Comparison of ENCODE assay signal across 8 cellular contexts in genomic region chr12:122951979-122952892, GRCh38. TPM values are rescaled to one million over a fixed set of nuclear protein-coding genes. Genes with fewer than 3 reads are reported as not detected.
DNase-seq lines count a peak whose midpoint lies in the region; ATAC-seq and TF ChIP-seq lines count a peak whose summit lies in the region.

No MANE protein-coding gene starts in this region.

- peaks cover 10% of the 10 kb centered on the region for H4K20me1 ChIP-seq in IMR-90 (ENCODE audit: insufficient read depth, low read length)

- no peak overlapping the region for H4K91ac ChIP-seq in IMR-90 (ENCODE audit: insufficient read depth, low read depth, low read length)

- DNase-seq in AML-193 (lab: John Stamatoyannopoulos, UW) (peak; percentile 27 to 73), GM19238 (ENCODE audit: insufficient read length, low spot score) (peak; percentile 88), IMR-90 (peak; percentile 67), RPMI7951 (ENCODE audit: low read depth) (peak; percentile 67), ovary (peak; percentile 52 to 77 (median 67)), type B pancreatic cell (ENCODE audit: extremely low spot score, unreplicated experiment) (no peak)
- peak; percentile 61 for DNase-seq in activated T-helper 9 cell treated with anti-CD3 and anti-CD28 coated beads, Interleukin-2, amount 50 U/mL, for 16 hours (ENCODE audit: low read depth)

- H3K27ac ChIP-seq in IMR-90 (ENCODE audit: insufficient read depth, low read length) (no peak overlapping the region), gastroesophageal sphincter (peak overlapping the region in 1 of 4 donors; percentile 9), ovary (no peak overlapping the region)

- H3K9me3 ChIP-seq in IMR-90 (ENCODE audit: control insufficient read depth, insufficient read depth, low read length) (no peaks in the 10 kb centered on the region), gastroesophageal sphincter (no peaks in the 10 kb centered on the region), ovary (no peaks in the 10 kb centered on the region)

- peak overlapping the region; percentile 13 for H3K27ac Mint-ChIP-seq in type B pancreatic cell

- dilution Hi-C loops in IMR-90 (cut with HindIII; ENCODE audit: low sequenced_read_pairs, unreplicated experiment) = no loop called here

- H3K4me1 ChIP-seq in IMR-90 (ENCODE audit: control insufficient read depth, insufficient read depth, low read length) (peaks cover 3% of the 10 kb centered on the region), gastroesophageal sphincter (peaks cover 0 to 21% (median 5%) of the 10 kb centered on the region in 3 donors), ovary (ENCODE audit: insufficient read depth) (no peaks in the 10 kb centered on the region)

- H3K36me3 Mint-ChIP-seq in type B pancreatic cell = no peaks in the 10 kb centered on the region

- BruUV-seq in IMR-90 (replicated peaks; lab: Mats Ljungman, UMichigan) = no TSS peak

- no peak overlapping the region for H3K18ac ChIP-seq in IMR-90 (ENCODE audit: low read depth, low read length)

- H2BK5ac ChIP-seq in IMR-90 (ENCODE audit: low read depth, low read length, poor library complexity, severe bottlenecking) = no peak overlapping the region

- intact Hi-C loops in IMR-90 (cut with micrococcal nuclease) (loop anchor here (1.0 kb wide), 2 partner anchors 92 to 159 kb away; no protein-coding TSS in a partner anchor), ovary (cut with DNase I) (loop anchor here in 3 of 4 donors (2.0 to 10.0 kb wide), 3 partner anchors 90 to 157 kb away; no protein-coding TSS in a partner anchor)

- no peak overlapping the region for H3K4me2 ChIP-seq in IMR-90 (ENCODE audit: low read depth, low read length)

- no peak overlapping the region for H3K4me3 Mint-ChIP-seq in type B pancreatic cell

- no peak overlapping the region for H3K9ac ChIP-seq in IMR-90 (ENCODE audit: low read depth, low read length)

- no peak overlapping the region for H4K8ac ChIP-seq in IMR-90 (ENCODE audit: low read depth in 2 of 2, low read length in 2 of 2)

- TF ChIP-seq EP300 in gastroesophageal sphincter (IDR thresholded peaks at IDR 0.05) (no peak), ovary (IDR thresholded peaks at IDR 0.05) (no peak)

- H2BK120ac ChIP-seq in IMR-90 (ENCODE audit: low read depth, low read length) = no peak overlapping the region

- 69% methylated on average over 9 of the region's 12 CpGs; no CpG with 5 or more reads in 1 of the 2 experiments for WGBS in IMR-90 (ENCODE audit: extremely low coverage in 2 of 2, insufficient read length in 1 of 2), 2 experiments
- 67 to 77% methylated on average over 4 to 7 of the region's 12 CpGs for WGBS in gastroesophageal sphincter (ENCODE audit: low coverage in 1 of 2), 2 donors
- 73 to 76% (median 75%) methylated on average over 12 of the region's 12 CpGs for WGBS in ovary, 3 donors

- TF ChIP-seq POLR2A in IMR-90 (IDR thresholded peaks at IDR 0.05; ENCODE audit: low read depth, low read length) (no peak), gastroesophageal sphincter (IDR thresholded peaks at IDR 0.05) (no peak), ovary (IDR thresholded peaks at IDR 0.05) (no peak)

- peak; percentile 95 for TF ChIP-seq RAD21 in IMR-90 (IDR thresholded peaks at IDR 0.05; ENCODE audit: low read length)

- CTCF ChIA-PET in IMR-90 (lab: Yijun Ruan, JAX) = interaction anchor here (0.6 to 1.5 kb wide), 8 partner anchors 37 to 303 kb away, joined by 3 to 6 read pairs (median 4); no protein-coding TSS in a partner anchor

- H3K4me3 ChIP-seq in IMR-90 (ENCODE audit: insufficient read depth, low read depth, low read length) (no peak overlapping the region), gastroesophageal sphincter (no peak overlapping the region), ovary (no peak overlapping the region)

- H2AK5ac ChIP-seq in IMR-90 (ENCODE audit: low read depth, low read length) = peak overlapping the region; percentile 44; the same call in 1 of the 2 replicates

- peaks cover 0 to 14% of the 10 kb centered on the region in 2 experiments; a peak in 2 of 4 replicates for H3K79me1 ChIP-seq in IMR-90 (ENCODE audit: low read depth in 1 of 2, low read length in 2 of 2)

- H3K23ac ChIP-seq in IMR-90 (ENCODE audit: low read depth, low read length) = no peak overlapping the region

- no peak overlapping the region; the same call in 2 of the 3 replicates for H2BK15ac ChIP-seq in IMR-90 (ENCODE audit: low read depth, low read length)

- ATAC-seq in IMR-90 (ENCODE audit: low read depth) (peak; percentile 98), gastroesophageal sphincter (peak; percentile 87)

- peak overlapping the region; percentile 28 for H2AFZ ChIP-seq in IMR-90 (replicated peaks; ENCODE audit: low read length, poor library complexity)

- H3K56ac ChIP-seq in IMR-90 (ENCODE audit: extremely low read depth, insufficient read depth, low read length) = no peak overlapping the region

- in situ Hi-C loops in IMR-90 (cut with MboI; ENCODE audit: low sequenced_read_pairs) = loop anchor here (5.0 to 25.0 kb wide), 2 partner anchors 80 to 315 kb away; no protein-coding TSS in a partner anchor

- peak; percentile 95 for TF ChIP-seq CTCF in IMR-90 (conservative IDR thresholded peaks at IDR 0.05; ENCODE audit: low read depth, low read length)
- TF ChIP-seq CTCF in gastroesophageal sphincter (IDR thresholded peaks at IDR 0.05) = peak in 3 of 4 experiments; percentile 82 to 94 (median 88)
- peak; percentile 55 to 63 (median 58) for TF ChIP-seq CTCF in ovary (IDR thresholded peaks at IDR 0.05)
- peak; percentile 88 for TF ChIP-seq CTCF in type B pancreatic cell (conservative IDR thresholded peaks at IDR 0.05)

- no peaks in the 10 kb centered on the region for H3K27me3 Mint-ChIP-seq in type B pancreatic cell

- H3K14ac ChIP-seq in IMR-90 (replicated peaks; ENCODE audit: low read depth, low read length) = no peak overlapping the region

- POLR2A ChIA-PET in IMR-90 (lab: Charles Lee; ENCODE audit: unreplicated experiment) = no interaction called here

- H3K36me3 ChIP-seq in IMR-90 (ENCODE audit: control insufficient read depth, insufficient read depth, low read length) (no peaks in the 10 kb centered on the region), gastroesophageal sphincter (peaks cover 0 to 23% of the 10 kb centered on the region in 2 donors), ovary (no peaks in the 10 kb centered on the region)

- no peak overlapping the region for H2BK20ac ChIP-seq in IMR-90 (ENCODE audit: low read depth, low read length)

- no peaks in the 10 kb centered on the region for H3K27me3 ChIP-seq in IMR-90 (ENCODE audit: control insufficient read depth, insufficient read depth, low read length)
- H3K27me3 ChIP-seq in gastroesophageal sphincter = no peaks in the 10 kb centered on the region
- no peaks in the 10 kb centered on the region for H3K27me3 ChIP-seq in ovary

- H3K4ac ChIP-seq in IMR-90 (ENCODE audit: low read depth, low read length) = 0 out of 2 replicates have a peak overlapping the region, but pooled peaks have one; percentile 5

- H4K5ac ChIP-seq in IMR-90 (ENCODE audit: low read depth, low read length) = no peak overlapping the region

- no peaks in the 10 kb centered on the region for H3K9me3 Mint-ChIP-seq in type B pancreatic cell

- peaks cover 6% of the 10 kb centered on the region; the same call in 1 of the 2 replicates for H3K9me1 ChIP-seq in IMR-90 (ENCODE audit: insufficient read depth, low read length)

- H2AK9ac ChIP-seq in IMR-90 (replicated peaks; ENCODE audit: low read depth, low read length, poor library complexity) = peak overlapping the region; percentile 87

- no peaks in the 10 kb centered on the region for H3K4me1 Mint-ChIP-seq in type B pancreatic cell (ENCODE audit: unreplicated experiment)

TF ChIP-seq in IMR-90, 13 proteins besides CTCF, POLR2A, EP300 and RAD21 (continues in another document):
- TF ChIP-seq MAFK (IDR thresholded peaks at IDR 0.05; ENCODE audit: low read depth, low read length) (0 out of 2 replicates have a peak, but pooled peaks have one; percentile 1), RFX5 (IDR thresholded peaks at IDR 0.05; ENCODE audit: low read depth, low read length) (no peak)

RNA-seq across cellular contexts. Expression of gene ABCB9, which starts 14.0 kb away (rescaled TPM):
- total RNA-seq in IMR-90 (2012; rRNA removed) = 5.6 and 7.2 TPM in 2 replicates
- polyA plus RNA-seq in IMR-90 (2012; rRNA removed) = 7.8 and 8.3 TPM in 2 replicates
- 6.6 and 7.8 TPM in 2 replicates for polyA plus RNA-seq in IMR-90 (2012; cell fraction: cytosol; rRNA removed)
- polyA plus RNA-seq in IMR-90 (2012; cell fraction: nucleus; rRNA removed; ENCODE audit: low replicate concordance) = 14.2 and 28.2 TPM in 2 replicates
- total RNA-seq in RPMI7951 (2014; rRNA removed; shearing (Covaris generic)) = 7.0 and 10.9 TPM in 2 replicates
- total RNA-seq in gastroesophageal sphincter = 1 to 10 TPM; 2.3 to 8.4 (median 3.5) TPM
- total RNA-seq in ovary = 10 to 100 TPM in 2 of 7 donors, 1 to 10 TPM in 5; 4.1 to 14.3 (median 6.9) TPM
- 1 to 10 TPM; 1.7 to 3.4 TPM for polyA plus RNA-seq in ovary
- 6.7 and 9.6 TPM in 2 replicates for total RNA-seq in type B pancreatic cell (ENCODE audit: low replicate concordance)

RNA-seq across cellular contexts. Expression of gene OGFOD2, which starts 22.8 kb away (rescaled TPM):
- total RNA-seq in IMR-90 (2012; rRNA removed) (4.3 and 4.7 TPM in 2 replicates), gastroesophageal sphincter (10 to 100 TPM in 1 of 4 donors, 1 to 10 TPM in 3; 7.3 to 10.7 (median 8.3) TPM), ovary (10 to 100 TPM; 10.6 to 17.6 (median 16.8) TPM), type B pancreatic cell (ENCODE audit: low replicate concordance) (17.0 and 24.1 TPM in 2 replicates)
- polyA plus RNA-seq in IMR-90 (2012; rRNA removed) (18.2 and 19.0 TPM in 2 replicates), ovary (10 to 100 TPM in 1 of 2 donors, 1 to 10 TPM in 1; 1.4 to 17.1 TPM)
- 7.7 and 16.7 TPM in 2 replicates for polyA plus RNA-seq in IMR-90 (2012; cell fraction: cytosol; rRNA removed)
- 31.5 and 87.3 TPM in 2 replicates for polyA plus RNA-seq in IMR-90 (2012; cell fraction: nucleus; rRNA removed; ENCODE audit: low replicate concordance)
- total RNA-seq in RPMI7951 (2014; rRNA removed; shearing (Covaris generic)) = 5.7 and 8.4 TPM in 2 replicates

RNA-seq across cellular contexts. Expression of gene ARL6IP4, which starts 28.2 kb away (rescaled TPM):
- total RNA-seq in IMR-90 (2012; rRNA removed) (161 and 205 TPM in 2 replicates), gastroesophageal sphincter (100 to 1,000 TPM; 251 to 343 (median 302) TPM), ovary (100 to 1,000 TPM; 158 to 216 (median 192) TPM), type B pancreatic cell (ENCODE audit: low replicate concordance) (140 and 146 TPM in 2 replicates)
- polyA plus RNA-seq in IMR-90 (2012; rRNA removed) (254 and 258 TPM in 2 replicates), ovary (100 to 1,000 TPM in 1 of 2 donors, 10 to 100 TPM in 1; 65.4 to 313 TPM)
- polyA plus RNA-seq in IMR-90 (2012; cell fraction: cytosol; rRNA removed) = 195 and 234 TPM in 2 replicates
- polyA plus RNA-seq in IMR-90 (2012; cell fraction: nucleus; rRNA removed; ENCODE audit: low replicate concordance) = 276 and 281 TPM in 2 replicates
- 101 and 174 TPM in 2 replicates for total RNA-seq in RPMI7951 (2014; rRNA removed; shearing (Covaris generic))

RNA-seq across cellular contexts. Expression of gene VPS37B, which starts 56.3 kb away (rescaled TPM):
- total RNA-seq in IMR-90 (2012; rRNA removed) = 8.6 and 13.9 TPM in 2 replicates
- polyA plus RNA-seq in IMR-90 (2012; rRNA removed) = 25.7 and 29.9 TPM in 2 replicates
- polyA plus RNA-seq in IMR-90 (2012; cell fraction: cytosol; rRNA removed) = 30.2 and 32.2 TPM in 2 replicates
- polyA plus RNA-seq in IMR-90 (2012; cell fraction: nucleus; rRNA removed; ENCODE audit: low replicate concordance) = 46.1 and 46.4 TPM in 2 replicates
- 35.8 and 56.9 TPM in 2 replicates for total RNA-seq in RPMI7951 (2014; rRNA removed; shearing (Covaris generic))
- 10 to 100 TPM; 23.4 to 47.4 (median 29.3) TPM for total RNA-seq in gastroesophageal sphincter
- total RNA-seq in ovary = 10 to 100 TPM; 11.1 to 44.3 (median 13.2) TPM
- polyA plus RNA-seq in ovary = 10 to 100 TPM in 1 of 2 donors, 1 to 10 TPM in 1; 9.5 to 12.1 TPM
- total RNA-seq in type B pancreatic cell (ENCODE audit: low replicate concordance) = 32.4 and 43.6 TPM in 2 replicates
